1 cellular context compared by ENCODE assay signal in genomic region chr2:241302759-241303651, GRCh38.
TF ChIP-seq lines count a peak whose summit lies in the region.

No MANE protein-coding gene starts in this region.

TF ChIP-seq in HCT116, 20 proteins besides CTCF, POLR2A, EP300 and RAD21 (continued from another document):
- TF ChIP-seq REST (IDR thresholded peaks at IDR 0.05; ENCODE audit: low read depth), result no peak
- TF ChIP-seq ZFX (IDR thresholded peaks at IDR 0.05), result no peak
- TF ChIP-seq, protein P1, sequence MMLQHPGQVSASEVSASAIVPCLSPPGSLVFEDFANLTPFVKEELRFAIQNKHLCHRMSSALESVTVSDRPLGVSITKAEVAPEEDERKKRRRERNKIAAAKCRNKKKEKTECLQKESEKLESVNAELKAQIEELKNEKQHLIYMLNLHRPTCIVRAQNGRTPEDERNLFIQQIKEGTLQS (IDR thresholded peaks at IDR 0.05), result no peak
- no peak for TF ChIP-seq FOSL1 (IDR thresholded peaks at IDR 0.05; ENCODE audit: low read depth)
- TF ChIP-seq YY1 (IDR thresholded peaks at IDR 0.05; ENCODE audit: extremely low read depth, insufficient replicate concordance, low read depth, low read length), result no peak
- TF ChIP-seq EZH2 (IDR thresholded peaks at IDR 0.05), result no peak
- no peak for TF ChIP-seq CEBPB (IDR thresholded peaks at IDR 0.05; ENCODE audit: low read depth)
- TF ChIP-seq SRF (IDR thresholded peaks at IDR 0.05; ENCODE audit: low read depth), result no peak
- no peak for TF ChIP-seq MAX (IDR thresholded peaks at IDR 0.05)
